8 cellular contexts compared by ENCODE assay signal in genomic region chr12:13100882-13101769, GRCh38. TPM values are rescaled to one million over a fixed set of nuclear protein-coding genes. Genes with fewer than 3 reads are reported as not detected.
A peak's percentile ranks its signal among the peaks of the same experiment; 100 is the strongest.
DNase-seq lines count a peak whose midpoint lies in the region; ATAC-seq lines count a peak whose summit lies in the region.

No MANE protein-coding gene starts in this region.

- ATAC-seq in GM19452 (IDR thresholded peaks at IDR 0.05; ENCODE audit: unreplicated experiment) (peak; percentile 90), HG03571 (IDR thresholded peaks at IDR 0.05; ENCODE audit: unreplicated experiment) (peak; percentile 86)

- no peaks in the 10 kb centered on the region for H3K36me3 Mint-ChIP-seq in CD8-positive, alpha-beta memory T cell

- POLR2A ChIA-PET in CD8-positive, alpha-beta memory T cell (lab: Charles Lee): interaction anchor here (1.0 kb wide), 1 partner anchor 105 kb away, joined by 3 read pairs; no protein-coding TSS in a partner anchor

- no peaks in the 10 kb centered on the region for H3K36me3 ChIP-seq in CD8-positive, alpha-beta memory T cell (ENCODE audit: insufficient read depth, low read length)

- peak overlapping the region; percentile 91 for H3K27ac ChIP-seq in CD8-positive, alpha-beta memory T cell (ENCODE audit: low read depth, low read length)
- peak overlapping the region; percentile 100 for H3K27ac ChIP-seq in epithelial cell of prostate

- peak; percentile 88 to 98 (median 95) for DNase-seq in CD8-positive, alpha-beta memory T cell
- peak; percentile 96 for DNase-seq in NOMO-1 treated with dmso at 0.1 percent for 144 hours (lab: John Stamatoyannopoulos, UW; ENCODE audit: unreplicated experiment)
- DNase-seq in activated T-cell treated with anti-CD3 and anti-CD28 coated beads for 24 hours (ENCODE audit: low read depth): peak; percentile 84
- peak; percentile 50 for DNase-seq in epithelial cell of prostate (ENCODE audit: low read depth, low spot score)
- DNase-seq in mucosa of gallbladder (ENCODE audit: low spot score): peak; percentile 92
- DNase-seq in stimulated activated CD8-positive, alpha-beta memory T cell treated with anti-CD3 and anti-CD28 coated beads, Interleukin-4, amount 100 ng/mL, for 24 hours (ENCODE audit: low read depth): peak; percentile 82

- H3K27me3 ChIP-seq in CD8-positive, alpha-beta memory T cell (ENCODE audit: insufficient read depth, low read length, poor library complexity, severe bottlenecking): no peaks in the 10 kb centered on the region

- H3K9me3 Mint-ChIP-seq in CD8-positive, alpha-beta memory T cell: no peaks in the 10 kb centered on the region

- no peaks in the 10 kb centered on the region for H3K9me3 ChIP-seq in CD8-positive, alpha-beta memory T cell (ENCODE audit: low read length)

- CTCF ChIA-PET in CD8-positive, alpha-beta memory T cell (lab: Charles Lee): interaction anchor here (1.0 to 8.1 kb wide), 6 partner anchors 56 to 185 kb away, joined by 3 to 75 read pairs (median 5); partner anchors contain the start of gene EMP1

- H3K27ac Mint-ChIP-seq in CD8-positive, alpha-beta memory T cell: peak overlapping the region; percentile 92 to 98 (median 96)

- H3K4me3 ChIP-seq in CD8-positive, alpha-beta memory T cell (ENCODE audit: low read length): peak overlapping the region; percentile 64

- peaks cover 26% of the 10 kb centered on the region for H3K4me1 ChIP-seq in CD8-positive, alpha-beta memory T cell (ENCODE audit: insufficient read depth, low read length)

- peaks cover 38 to 53% (median 42%) of the 10 kb centered on the region in 3 donors for H3K4me1 Mint-ChIP-seq in CD8-positive, alpha-beta memory T cell

- peaks cover 0 to 4% of the 10 kb centered on the region in 2 donors for H3K27me3 Mint-ChIP-seq in CD8-positive, alpha-beta memory T cell

- peak overlapping the region; percentile 80 to 93 (median 88) for H3K4me3 Mint-ChIP-seq in CD8-positive, alpha-beta memory T cell

RNA-seq across cellular contexts. Expression of gene GSG1, which starts 2.3 kb away (rescaled TPM):
- total RNA-seq in CD8-positive, alpha-beta memory T cell: not detected
- not detected for polyA plus RNA-seq in CD8-positive, alpha-beta memory T cell
- total RNA-seq in mucosa of gallbladder: 0.83 TPM

RNA-seq across cellular contexts. Expression of gene FAM234B, which starts 56.9 kb away (rescaled TPM):
- 1 to 10 TPM; 5.2 to 6.5 TPM for total RNA-seq in CD8-positive, alpha-beta memory T cell
- 2.9 TPM for polyA plus RNA-seq in CD8-positive, alpha-beta memory T cell
- total RNA-seq in mucosa of gallbladder: 6.6 TPM

Comparison
In these comparisons a context has a peak if more than half of its experiments do, and no peak if none do; other contexts are left out.
1. Peak in every context shown above with its lines: DNase-seq, ATAC-seq, H3K4me3 ChIP-seq and H3K27ac ChIP-seq.